ENCODE assay signal across 8 cellular contexts in the genomic region with DNA sequence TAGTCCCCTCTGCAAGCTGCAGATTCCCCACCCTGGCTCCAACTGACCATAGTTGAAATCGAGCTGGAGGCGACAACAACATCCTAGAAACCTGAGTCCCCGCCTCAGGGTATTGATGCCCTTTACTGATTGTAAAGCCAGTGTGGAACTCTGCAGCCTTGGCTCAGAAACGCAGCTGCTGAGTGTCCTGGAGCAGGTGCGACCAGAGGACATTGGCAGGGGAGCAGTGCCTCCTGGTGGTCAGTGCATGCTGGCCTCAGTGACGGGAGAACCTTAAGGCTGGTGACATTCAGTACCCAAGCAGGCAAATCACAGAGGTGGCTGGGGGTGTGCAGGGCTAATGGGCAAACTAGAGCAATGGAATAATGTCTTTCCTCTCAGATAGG. TPM values are rescaled to one million over a fixed set of nuclear protein-coding genes. Genes with fewer than 3 reads are reported as not detected.
A peak's percentile ranks its signal among the peaks of the same experiment; 100 is the strongest.
DNase-seq lines count a peak whose midpoint lies in the region; ATAC-seq and TF ChIP-seq lines count a peak whose summit lies in the region.

No MANE protein-coding gene starts in this region.

- H3K36me3 Mint-ChIP-seq in brain, result no peaks in the 10 kb centered on the region

- peak overlapping the region in 1 of 5 experiments; percentile 16 for H3K27ac Mint-ChIP-seq in brain

- DNase-seq in AG08395 (ENCODE audit: low spot score) (peak; percentile 30), HK-2 (ENCODE audit: unreplicated experiment) (peak; percentile 27), SW480 (ENCODE audit: low spot score) (peak; percentile 14), left kidney (ENCODE audit: low read depth, low spot score) (peak; percentile 94)
- peak; percentile 40 for DNase-seq in stimulated activated CD8-positive, alpha-beta memory T cell treated with anti-CD3 and anti-CD28 coated beads, Interleukin-4, amount 100 ng/mL, for 24 hours (ENCODE audit: low read depth)

- H3K27me3 Mint-ChIP-seq in brain, result peaks cover 8% of the 10 kb centered on the region

- peaks cover 0 to 14% (median 0%) of the 10 kb centered on the region in 5 experiments for H3K9me3 Mint-ChIP-seq in brain

- no peaks in the 10 kb centered on the region for H3K4me1 Mint-ChIP-seq in brain

- no peak overlapping the region for H3K4me3 Mint-ChIP-seq in brain

- TF ChIP-seq CTCF in brain (conservative IDR thresholded peaks at IDR 0.05), result peak; percentile 61 to 69

- ATAC-seq in HG02852 (IDR thresholded peaks at IDR 0.05; ENCODE audit: unreplicated experiment) (no peak), GM21381 (IDR thresholded peaks at IDR 0.05; ENCODE audit: unreplicated experiment) (no peak)

RNA-seq across cellular contexts. Expression of gene ZNF354B, which starts 20.4 kb away (rescaled TPM):
- polyA plus RNA-seq in brain (ENCODE audit: insufficient read depth, low read depth, low replicate concordance), result 0.58 TPM

RNA-seq across cellular contexts. Expression of gene ZFP2, which starts 56.4 kb away (rescaled TPM):
- 0.95 TPM for polyA plus RNA-seq in brain (ENCODE audit: insufficient read depth, low read depth, low replicate concordance)

Comparison
In these comparisons a context has a peak if more than half of its experiments do, and no peak if none do; other contexts are left out.
1. DNase-seq: peak in every context shown above with its lines; median percentile 94 in left kidney; 40 in stimulated activated CD8-positive, alpha-beta memory T cell treated with anti-CD3 and anti-CD28 coated beads, Interleukin-4, amount 100 ng/mL, for 24 hours; 30 in AG08395; 27 in HK-2; 14 in SW480.